In genomic region chr11:40819230-40819629, GRCh38 we compare ENCODE assay signal across 1 cellular context.
TF ChIP-seq lines count a peak whose summit lies in the region.

No MANE protein-coding gene starts in this region.

TF ChIP-seq in H1, 55 proteins besides CTCF, POLR2A, EP300 and RAD21 (continued from another document):
- TF ChIP-seq MAX (IDR thresholded peaks at IDR 0.05) (no peak), HDAC2 (IDR thresholded peaks at IDR 0.05; ENCODE audit: borderline replicate concordance in 1 of 2, low read depth in 2 of 2, low read length in 2 of 2) (no peak), SIX5 (IDR thresholded peaks at IDR 0.05; ENCODE audit: low read depth, low read length) (no peak)
TF ChIP-seq in H1: peak in this region for 0.
